ENCODE assay signal across 30 cellular contexts in the genomic region with DNA sequence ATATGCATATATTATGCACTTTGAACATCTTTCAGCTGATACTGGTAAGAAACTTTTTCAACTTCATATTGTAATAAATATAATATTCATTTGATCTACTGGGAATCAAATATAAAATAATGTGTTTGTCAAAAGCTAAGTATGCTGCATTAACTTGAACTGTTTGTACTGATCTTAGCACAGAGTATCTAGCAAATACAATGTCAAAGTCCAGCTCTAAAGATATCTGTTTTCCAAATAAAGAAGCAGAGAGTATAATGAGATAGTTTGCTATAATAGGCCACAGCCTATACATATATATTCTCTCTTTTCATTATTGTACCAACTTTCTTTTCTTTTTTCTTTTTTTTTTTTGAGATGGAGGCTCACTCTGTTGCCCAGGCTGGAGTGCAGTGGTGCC.
"Had no signal": no experiment of that assay in that cellular context is flagged by ENCODE, and none has a peak within 500 bp of the region (broad histone marks: within the 10 kb centered on the region; RNA-seq: fewer than 3 reads in every experiment).

No MANE protein-coding gene starts in this region.

- H3K27ac ChIP-seq: PC-9, RWPE1, SJCRH30, SK-N-MC had no signal

- H2AFZ ChIP-seq: PC-9 had no signal

- H3K9me3 ChIP-seq: SJCRH30 had no signal

- DNase-seq: Karpas-422, KG1, NCI-H1092 treated with DMSO at 0.1 percent for 48 hours, NCI-H1105 treated with DMSO at 0.1 percent for 48 hours, NCI-H1436, NCI-H146, NCI-H1694, NCI-H187, NCI-H1930, NCI-H2029 treated with DMSO at 0.1 percent for 48 hours, NCI-H2081 treated with DMSO at 0.1 percent for 48 hours, NCI-H2107, NCI-H2171 treated with DMSO at 0.1 percent for 48 hours, NCI-H2227 treated with DMSO at 0.1 percent for 48 hours, NCI-H345, NCI-H446, NCI-H510A treated with DMSO at 0.1 percent for 48 hours, NCI-H524 treated with DMSO at 0.1 percent for 48 hours, NCI-H748 treated with DMSO at 0.1 percent for 48 hours, NCI-H82, PC-9, SHP77, SIG-M5, T-cell had no signal

- H3K4me3 ChIP-seq: PC-9, SJCRH30, SK-N-MC had no signal

- ATAC-seq: Panc1, Right ventricle myocardium inferior, SK-N-SH treated with all-trans-retinoic acid at 6 μM for 48 hours, T-cell had no signal

- H3K36me3 ChIP-seq: SJCRH30 had no signal

- H3K27me3 ChIP-seq: SJCRH30 had no signal

- H3K4me2 ChIP-seq: PC-9 had no signal
